ENCODE assay signal across 22 cellular contexts in the genomic region with DNA sequence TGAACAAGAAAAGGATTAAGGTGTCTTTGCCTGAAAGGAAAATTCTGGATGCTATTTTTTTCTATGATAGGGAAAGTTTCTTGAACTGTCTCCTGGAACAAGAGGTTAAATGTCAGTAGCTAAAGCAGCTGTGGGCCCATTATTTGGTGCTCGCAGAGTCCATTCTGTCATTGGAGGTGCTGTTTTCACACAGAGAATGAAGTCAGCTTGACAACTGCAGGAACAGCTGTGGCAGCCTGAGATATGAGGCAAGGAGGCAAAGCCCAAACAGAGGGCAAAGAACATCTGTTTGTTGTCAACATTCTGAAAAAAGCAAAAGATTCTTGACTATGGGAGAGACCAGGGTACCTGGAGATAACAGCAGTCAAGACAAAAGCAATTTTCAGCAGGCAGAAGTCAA.
"Had no signal": no experiment of that assay in that cellular context is flagged by ENCODE, and none has a peak within 500 bp of the region (broad histone marks: within the 10 kb centered on the region; RNA-seq: fewer than 3 reads in every experiment).

No MANE protein-coding gene starts in this region.

- H3K4me1 Mint-ChIP-seq: activated CD4-positive, alpha-beta T cell treated with anti-CD3 and anti-CD28 coated beads for 36 hours; activated naive CD8-positive, alpha-beta T cell treated with anti-CD3 and anti-CD28 coated beads, Interleukin-2, amount 10 ng/mL, durations not matched to agents 7 days and 5 days had no signal

- H3K27me3 ChIP-seq: breast epithelium, heart left ventricle, neutrophil had no signal

- H3K36me3 Mint-ChIP-seq: activated naive CD8-positive, alpha-beta T cell treated with anti-CD3 and anti-CD28 coated beads, Interleukin-2, amount 10 ng/mL, durations not matched to agents 7 days and 5 days; naive thymus-derived CD4-positive, alpha-beta T cell had no signal

- H3K27ac ChIP-seq: breast epithelium, epithelial cell of prostate, heart left ventricle, neutrophil, skin epidermis had no signal

- H3K9me3 Mint-ChIP-seq: activated CD8-positive, alpha-beta T cell treated with anti-CD3 and anti-CD28 coated beads for 36 hours; dendritic cell treated with granulocyte-macrophage colony-stimulating factor and Interleukin-4, amounts not matched to agents 40 ng/mL and 50 ng/mL, for 4 days had no signal

- H3K4me3 Mint-ChIP-seq: activated CD4-positive, alpha-beta T cell treated with anti-CD3 and anti-CD28 coated beads for 36 hours; activated CD8-positive, alpha-beta T cell treated with anti-CD3 and anti-CD28 coated beads for 36 hours; activated naive CD8-positive, alpha-beta T cell treated with anti-CD3 and anti-CD28 coated beads, Interleukin-2, amount 10 ng/mL, durations not matched to agents 7 days and 5 days; activated T-cell treated with anti-CD3 and anti-CD28 coated beads, Interleukin-2, amount 50 U/mL, for 4 hours; dendritic cell treated with granulocyte-macrophage colony-stimulating factor and Interleukin-4, amounts not matched to agents 40 ng/mL and 50 ng/mL, for 4 days; effector memory CD8-positive, alpha-beta T cell; naive thymus-derived CD4-positive, alpha-beta T cell had no signal

- H3K4me3 ChIP-seq: breast epithelium, heart left ventricle, lung, skin epidermis had no signal

- H3K27ac Mint-ChIP-seq: activated CD4-positive, alpha-beta T cell treated with anti-CD3 and anti-CD28 coated beads for 36 hours; activated CD8-positive, alpha-beta T cell treated with anti-CD3 and anti-CD28 coated beads for 36 hours; activated naive CD8-positive, alpha-beta T cell treated with anti-CD3 and anti-CD28 coated beads, Interleukin-2, amount 10 ng/mL, durations not matched to agents 7 days and 5 days; dendritic cell treated with granulocyte-macrophage colony-stimulating factor and Interleukin-4, amounts not matched to agents 40 ng/mL and 50 ng/mL, for 4 days; effector memory CD8-positive, alpha-beta T cell; naive thymus-derived CD4-positive, alpha-beta T cell had no signal

- H3K27me3 Mint-ChIP-seq: activated CD8-positive, alpha-beta T cell treated with anti-CD3 and anti-CD28 coated beads for 36 hours; activated naive CD8-positive, alpha-beta T cell treated with anti-CD3 and anti-CD28 coated beads, Interleukin-2, amount 10 ng/mL, durations not matched to agents 7 days and 5 days; dendritic cell treated with granulocyte-macrophage colony-stimulating factor and Interleukin-4, amounts not matched to agents 40 ng/mL and 50 ng/mL, for 4 days; effector memory CD8-positive, alpha-beta T cell had no signal

- H3K9me3 ChIP-seq: breast epithelium, heart left ventricle, neutrophil had no signal

- DNase-seq: activated CD4-positive, alpha-beta T cell treated with anti-CD3 and anti-CD28 coated beads for 36 hours; activated CD8-positive, alpha-beta T cell treated with anti-CD3 and anti-CD28 coated beads for 36 hours; activated effector memory CD4-positive, alpha-beta T cell treated with anti-CD3 and anti-CD28 coated beads, Interleukin-2, amount 50 U/mL, for 16 hours; activated naive CD8-positive, alpha-beta T cell treated with anti-CD3 and anti-CD28 coated beads, Interleukin-2, amount 10 ng/mL, durations not matched to agents 7 days and 5 days; activated T-cell treated with anti-CD3 and anti-CD28 coated beads, Interleukin-2, amount 50 U/mL, for 4 hours; cerebellar nuclear complex; effector memory CD8-positive, alpha-beta T cell; heart left ventricle; midbrain; naive thymus-derived CD4-positive, alpha-beta T cell; retina; stimulated activated CD4-positive, alpha-beta T cell treated with anti-CD3 and anti-CD28 coated beads, Interleukin-4, amount 100 ng/mL, for 24 hours; stimulated activated naive CD8-positive, alpha-beta T cell treated with anti-CD3 and anti-CD28 coated beads, Interleukin-15, Interleukin-2, amounts not matched to agents 100 U/mL and 50 U/mL, for 24 hours; T-helper 1 cell; T1000; trophoblast cell had no signal

- H3K36me3 ChIP-seq: breast epithelium, heart left ventricle, neutrophil had no signal

- H3K4me1 ChIP-seq: breast epithelium, heart left ventricle had no signal
